19 cellular contexts compared by ENCODE assay signal in the genomic region with DNA sequence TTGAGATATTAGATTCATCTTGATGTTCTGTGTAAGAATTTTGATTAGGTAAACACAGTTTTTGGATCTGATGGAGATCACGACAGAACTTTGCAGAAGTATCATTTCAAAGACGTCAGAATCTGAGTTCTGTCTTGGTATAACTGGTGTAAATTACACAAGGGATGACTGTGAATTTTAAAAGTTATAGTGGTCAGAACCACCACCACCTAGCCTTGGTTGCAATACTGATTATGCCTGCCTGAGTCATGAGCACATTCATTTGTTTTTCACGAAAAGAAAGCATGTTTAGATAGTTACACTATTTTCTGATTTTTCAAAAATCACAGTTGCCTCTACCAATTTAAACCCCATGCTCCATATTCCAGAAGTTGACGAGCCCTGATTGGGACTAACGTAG.
DNase-seq lines count a peak whose midpoint lies in the region; ATAC-seq and TF ChIP-seq lines count a peak whose summit lies in the region.
"Had no signal": no experiment of that assay in that cellular context is flagged by ENCODE, and none has a peak within 500 bp of the region (broad histone marks: within the 10 kb centered on the region; RNA-seq: fewer than 3 reads in every experiment).

No MANE protein-coding gene starts in this region.

- DNase-seq in activated naive CD8-positive, alpha-beta T cell treated with anti-CD3 and anti-CD28 coated beads, Interleukin-2, amount 50 U/mL, for 24 hours: no peak
- DNase-seq in fibroblast of gingiva (ENCODE audit: low read depth) (peak; percentile 12), DMS 273 treated with DMSO at 0.1 percent for 48 hours (lab: John Stamatoyannopoulos, UW) (no peak), NCI-H2196 treated with DMSO at 0.1 percent for 48 hours (lab: John Stamatoyannopoulos, UW; ENCODE audit: unreplicated experiment) (no peak)
- DNase-seq in effector memory CD4-positive, alpha-beta T cell: no peak
- DNase-seq: activated CD4-positive, alpha-beta T cell treated with anti-CD3 and anti-CD28 coated beads, Interleukin-2, amount 50 U/mL, for 1 hour; H9; left lung; NCI-H1417; NCI-H2171; NCI-H748 treated with DMSO at 0.1 percent for 48 hours; occipital lobe; right cardiac atrium; T-helper 9 cell; uterus had no signal

- H3K4me3 ChIP-seq in OCI-LY3 (ENCODE audit: low read length): no peak overlapping the region
- H3K4me3 ChIP-seq in subcutaneous abdominal adipose tissue (ENCODE audit: low read depth in 1 of 5, low read length in 5 of 5): no peak overlapping the region
- no peak overlapping the region for H3K4me3 ChIP-seq in effector memory CD4-positive, alpha-beta T cell (ENCODE audit: insufficient read depth, low read depth, low read length, poor library complexity, severe bottlenecking)
- H3K4me3 ChIP-seq: gastroesophageal sphincter, left lung, uterus had no signal

- H2AFZ ChIP-seq in OCI-LY3 (ENCODE audit: low read depth, low read length): no peak overlapping the region

- H3K9ac ChIP-seq in OCI-LY3 (ENCODE audit: low read length): no peak overlapping the region
- H3K9ac ChIP-seq in subcutaneous abdominal adipose tissue (ENCODE audit: low read length in 5 of 5): no peak overlapping the region

- peaks cover 68% of the 10 kb centered on the region for H3K79me2 ChIP-seq in OCI-LY3 (ENCODE audit: low read length)

- H3K27me3 Mint-ChIP-seq in activated naive CD8-positive, alpha-beta T cell: no peaks in the 10 kb centered on the region
- H3K27me3 Mint-ChIP-seq in activated naive CD8-positive, alpha-beta T cell treated with anti-CD3 and anti-CD28 coated beads, Interleukin-2, amount 50 U/mL, for 24 hours: no peaks in the 10 kb centered on the region

- H3K36me3 Mint-ChIP-seq in activated naive CD8-positive, alpha-beta T cell: no peaks in the 10 kb centered on the region
- peaks cover 19% of the 10 kb centered on the region for H3K36me3 Mint-ChIP-seq in activated naive CD8-positive, alpha-beta T cell treated with anti-CD3 and anti-CD28 coated beads, Interleukin-2, amount 50 U/mL, for 24 hours (ENCODE audit: low read depth)

- H3K27me3 ChIP-seq in OCI-LY3 (ENCODE audit: low read depth, low read length) (no peaks in the 10 kb centered on the region), subcutaneous abdominal adipose tissue (ENCODE audit: control insufficient read depth in 5 of 5, insufficient read depth in 4 of 5, low read length in 5 of 5) (no peaks in the 10 kb centered on the region)
- no peaks in the 10 kb centered on the region for H3K27me3 ChIP-seq in effector memory CD4-positive, alpha-beta T cell (replicated peaks; ENCODE audit: control insufficient read depth, insufficient read depth, low read length, poor library complexity, severe bottlenecking)
- H3K27me3 ChIP-seq: gastroesophageal sphincter, left lung, uterus had no signal

- H3K27ac Mint-ChIP-seq in activated naive CD8-positive, alpha-beta T cell: peak overlapping the region; percentile 22
- no peak overlapping the region for H3K27ac Mint-ChIP-seq in activated naive CD8-positive, alpha-beta T cell treated with anti-CD3 and anti-CD28 coated beads, Interleukin-2, amount 50 U/mL, for 24 hours

- H3K4me1 Mint-ChIP-seq in activated naive CD8-positive, alpha-beta T cell (ENCODE audit: low read depth): peaks cover 49% of the 10 kb centered on the region
- peaks cover 45% of the 10 kb centered on the region for H3K4me1 Mint-ChIP-seq in activated naive CD8-positive, alpha-beta T cell treated with anti-CD3 and anti-CD28 coated beads, Interleukin-2, amount 50 U/mL, for 24 hours

- no peaks in the 10 kb centered on the region for H3K9me3 ChIP-seq in OCI-LY3 (ENCODE audit: insufficient read depth, low read length)
- no peaks in the 10 kb centered on the region for H3K9me3 ChIP-seq in subcutaneous abdominal adipose tissue (ENCODE audit: control insufficient read depth in 5 of 5, low read length in 5 of 5)
- H3K9me3 ChIP-seq in effector memory CD4-positive, alpha-beta T cell (ENCODE audit: control insufficient read depth, low read length): no peaks in the 10 kb centered on the region
- H3K9me3 ChIP-seq: gastroesophageal sphincter, left lung, uterus had no signal

- H3K4me2 ChIP-seq in OCI-LY3 (ENCODE audit: low read length): no peak overlapping the region; the same call in 1 of the 2 replicates

- no peak overlapping the region for H3K4me3 Mint-ChIP-seq in activated naive CD8-positive, alpha-beta T cell
- no peak overlapping the region for H3K4me3 Mint-ChIP-seq in activated naive CD8-positive, alpha-beta T cell treated with anti-CD3 and anti-CD28 coated beads, Interleukin-2, amount 50 U/mL, for 24 hours
- H3K4me3 Mint-ChIP-seq: H9 had no signal

- H3K4me1 ChIP-seq in OCI-LY3 (ENCODE audit: low read length): peaks cover 22% of the 10 kb centered on the region
- H3K4me1 ChIP-seq in subcutaneous abdominal adipose tissue (ENCODE audit: control insufficient read depth in 5 of 5, insufficient read depth in 5 of 5, low read length in 5 of 5): peaks cover 0 to 39% (median 15%) of the 10 kb centered on the region in 5 donors
- H3K4me1 ChIP-seq in effector memory CD4-positive, alpha-beta T cell (ENCODE audit: control insufficient read depth, insufficient read depth, low read length, poor library complexity, severe bottlenecking): peaks cover 7% of the 10 kb centered on the region
- H3K4me1 ChIP-seq: left lung had no signal

- H3K36me3 ChIP-seq in OCI-LY3 (replicated peaks; ENCODE audit: low read depth, low read length): peaks cover 18% of the 10 kb centered on the region
- H3K36me3 ChIP-seq in subcutaneous abdominal adipose tissue (ENCODE audit: control insufficient read depth in 5 of 5, insufficient read depth in 5 of 5, low read length in 5 of 5): peaks cover 12 to 33% (median 22%) of the 10 kb centered on the region in 5 donors
- H3K36me3 ChIP-seq in effector memory CD4-positive, alpha-beta T cell (ENCODE audit: control insufficient read depth, insufficient read depth, low read length): peaks cover 28% of the 10 kb centered on the region
- H3K36me3 ChIP-seq: uterus had no signal

- H3K9me3 Mint-ChIP-seq in activated naive CD8-positive, alpha-beta T cell (ENCODE audit: low read depth): no peaks in the 10 kb centered on the region
- H3K9me3 Mint-ChIP-seq in activated naive CD8-positive, alpha-beta T cell treated with anti-CD3 and anti-CD28 coated beads, Interleukin-2, amount 50 U/mL, for 24 hours: no peaks in the 10 kb centered on the region
- H3K9me3 Mint-ChIP-seq: H9 had no signal

- no peak for ATAC-seq in activated naive CD8-positive, alpha-beta T cell treated with anti-CD3 and anti-CD28 coated beads, Interleukin-2, amount 50 U/mL, for 24 hours
- ATAC-seq: gastroesophageal sphincter, left lung, right cardiac atrium had no signal

- no peak for TF ChIP-seq CTCF in OCI-LY3 (IDR thresholded peaks at IDR 0.05; ENCODE audit: low read depth, low read length)

- peak overlapping the region; percentile 51 for H3K27ac ChIP-seq in OCI-LY3 (ENCODE audit: low read length)
- H3K27ac ChIP-seq in subcutaneous abdominal adipose tissue (ENCODE audit: low read depth, low read length): peak overlapping the region; percentile 39
- H3K27ac ChIP-seq in effector memory CD4-positive, alpha-beta T cell (ENCODE audit: insufficient read depth, low read length, poor library complexity, severe bottlenecking): no peak overlapping the region
- H3K27ac ChIP-seq: gastroesophageal sphincter, left lung, uterus had no signal

- H4K20me1 ChIP-seq in OCI-LY3 (ENCODE audit: insufficient read depth, low read length): peaks cover 22% of the 10 kb centered on the region
